Comparison of ENCODE assay signal across 23 cellular contexts in the genomic region with DNA sequence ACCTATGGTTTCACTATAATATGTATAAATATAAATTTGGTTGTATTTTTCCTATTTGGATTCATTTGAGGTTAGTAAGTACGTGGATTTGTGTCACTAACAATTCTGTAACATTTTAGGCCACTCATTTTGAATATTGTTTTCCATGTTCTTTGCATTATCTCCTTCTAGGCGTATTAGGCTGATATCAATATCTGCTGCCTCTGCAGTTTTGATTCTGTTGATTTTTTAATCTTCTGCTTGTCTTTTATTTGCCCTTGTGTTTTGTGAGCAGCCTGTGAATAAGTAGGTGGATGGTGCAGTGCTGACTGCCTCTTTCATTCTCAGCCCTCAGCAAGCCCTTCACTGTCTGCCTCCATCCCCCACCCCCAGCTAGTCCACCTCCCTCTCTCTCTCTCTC.
"Had no signal": no experiment of that assay in that cellular context is flagged by ENCODE, and none has a peak within 500 bp of the region (broad histone marks: within the 10 kb centered on the region; RNA-seq: fewer than 3 reads in every experiment).

No MANE protein-coding gene starts in this region.

- H3K4me3 ChIP-seq: coronary artery, esophagus muscularis mucosa, lower lobe of right lung, ovary, right atrium auricular region, sigmoid colon, stomach, tibial artery had no signal

- H3K9me3 ChIP-seq: esophagus muscularis mucosa, lower lobe of right lung, ovary, right atrium auricular region, sigmoid colon, stomach, tibial artery had no signal

- FAIRE-seq: endothelial cell of umbilical vein, keratinocyte had no signal

- H3K4me3 Mint-ChIP-seq: memory B cell; natural killer cell; stimulated activated effector memory CD8-positive, alpha-beta T cell treated with anti-CD3 and anti-CD28 coated beads, Interleukin-12 subunit alpha, Interleukin-12 subunit beta, amount 100 ng/mL, for 72 hours; type B pancreatic cell had no signal

- H3K36me3 Mint-ChIP-seq: memory B cell; natural killer cell; stimulated activated effector memory CD8-positive, alpha-beta T cell treated with anti-CD3 and anti-CD28 coated beads, Interleukin-12 subunit alpha, Interleukin-12 subunit beta, amount 100 ng/mL, for 72 hours; type B pancreatic cell had no signal

- H3K27me3 ChIP-seq: ovary, right atrium auricular region, sigmoid colon, stomach had no signal

- H3K4me1 Mint-ChIP-seq: memory B cell; natural killer cell; stimulated activated effector memory CD8-positive, alpha-beta T cell treated with anti-CD3 and anti-CD28 coated beads, Interleukin-12 subunit alpha, Interleukin-12 subunit beta, amount 100 ng/mL, for 72 hours had no signal

- H3K36me3 ChIP-seq: esophagus muscularis mucosa, lower lobe of right lung, ovary, right atrium auricular region, sigmoid colon, stomach, tibial artery had no signal

- H3K27ac Mint-ChIP-seq: memory B cell; natural killer cell; stimulated activated effector memory CD8-positive, alpha-beta T cell treated with anti-CD3 and anti-CD28 coated beads, Interleukin-12 subunit alpha, Interleukin-12 subunit beta, amount 100 ng/mL, for 72 hours; type B pancreatic cell had no signal

- H3K9me3 Mint-ChIP-seq: memory B cell; natural killer cell; stimulated activated effector memory CD8-positive, alpha-beta T cell treated with anti-CD3 and anti-CD28 coated beads, Interleukin-12 subunit alpha, Interleukin-12 subunit beta, amount 100 ng/mL, for 72 hours; type B pancreatic cell had no signal

- H3K4me1 ChIP-seq: lower lobe of right lung, right atrium auricular region, sigmoid colon, stomach, tibial artery had no signal

- ATAC-seq: left ventricle myocardium superior; natural killer cell; stimulated activated effector memory CD8-positive, alpha-beta T cell treated with anti-CD3 and anti-CD28 coated beads, Interleukin-12 subunit alpha, Interleukin-12 subunit beta, amount 100 ng/mL, for 72 hours had no signal

- H3K27ac ChIP-seq: coronary artery, esophagus muscularis mucosa, lower lobe of right lung, ovary, right atrium auricular region, sigmoid colon, stomach, tibial artery had no signal

- H3K27me3 Mint-ChIP-seq: type B pancreatic cell had no signal

- DNase-seq: dermis blood vessel endothelial cell; effector memory CD4-positive, alpha-beta T cell; foreskin melanocyte; head of caudate nucleus; left ventricle myocardium superior; lower lobe of right lung; natural killer cell; occipital lobe; ovary; sigmoid colon; stimulated activated CD4-positive, alpha-beta T cell treated with anti-CD3 and anti-CD28 coated beads, Interleukin-2, amount 100 ng/mL, for 24 hours; stimulated activated CD4-positive, alpha-beta T cell treated with anti-CD3 and anti-CD28 coated beads, Interleukin-4, amount 100 ng/mL, for 24 hours; stimulated activated naive CD4-positive, alpha-beta T cell treated with Interleukin-2 at 50 U/mL for 16 hours; stomach; tibial artery had no signal
